Comparison of ENCODE assay signal across 12 cellular contexts in the genomic region with DNA sequence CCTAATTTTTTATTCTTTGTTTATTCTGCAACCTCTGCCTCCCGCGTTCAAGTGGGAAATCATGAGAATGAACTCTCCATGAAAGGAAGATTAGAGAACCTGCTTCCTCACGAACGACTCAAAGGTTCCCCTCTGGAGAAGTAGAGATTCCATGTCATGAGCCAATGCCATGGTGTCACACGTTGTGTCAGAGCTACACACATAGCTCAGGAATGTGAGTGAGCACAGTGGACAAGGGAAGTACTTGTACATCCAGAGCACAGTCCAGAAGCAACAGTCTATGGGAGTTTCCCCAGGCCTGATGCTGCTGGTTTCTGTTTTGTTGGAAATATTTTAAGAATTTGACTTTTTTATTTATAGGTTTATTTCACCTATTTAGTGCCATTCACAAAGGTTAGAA. TPM values are rescaled to one million over a fixed set of nuclear protein-coding genes. Genes with fewer than 3 reads are reported as not detected.
DNase-seq lines count a peak whose midpoint lies in the region; ATAC-seq, FAIRE-seq and TF ChIP-seq lines count a peak whose summit lies in the region.
"Had no signal": no experiment of that assay in that cellular context is flagged by ENCODE, and none has a peak within 500 bp of the region (broad histone marks: within the 10 kb centered on the region; RNA-seq: fewer than 3 reads in every experiment).

No MANE protein-coding gene starts in this region.

- in situ Hi-C loops in GM13977 (cut with MboI; ENCODE audit: low pct_unique_long_range_greater_than_20kb, low sequenced_read_pairs, unreplicated experiment): no loop called here

- peak; percentile 87 for DNase-seq in Daoy (ENCODE audit: low read depth)
- peak; percentile 81 for DNase-seq in RCC 7860 (ENCODE audit: low spot score)
- peak; percentile 24 for DNase-seq in myocyte (ENCODE audit: low read depth)
- no peak for DNase-seq in stimulated activated naive CD8-positive, alpha-beta T cell treated with anti-CD3 and anti-CD28 coated beads, Interleukin-15, Interleukin-2, amounts not matched to agents 100 U/mL and 50 U/mL, for 24 hours
- DNase-seq in GM13977 (ENCODE audit: low spot score): no peak
- DNase-seq in caudate nucleus (lab: John Stamatoyannopoulos, UW): no peak
- no peak for DNase-seq in NCI-H510A (lab: John Stamatoyannopoulos, UW)
- DNase-seq: activated CD4-positive, alpha-beta T cell treated with anti-CD3 and anti-CD28 coated beads, Interleukin-2, amount 50 U/mL, for 4 hours; activated naive CD8-positive, alpha-beta T cell treated with anti-CD3 and anti-CD28 coated beads for 36 hours; COR-L47; NCI-H2107 had no signal

- H3K27ac ChIP-seq in caudate nucleus (ENCODE audit: low read depth, low read length): no peak overlapping the region

- peak; percentile 86 for ATAC-seq in esophagus mucosa
- ATAC-seq in stimulated activated naive CD8-positive, alpha-beta T cell treated with anti-CD3 and anti-CD28 coated beads, Interleukin-15, Interleukin-2, amounts not matched to agents 100 U/mL and 50 U/mL, for 24 hours: no peak

- peak; percentile 33 for FAIRE-seq in RCC 7860 (lab: Jason Lieb, UNC)

- TF ChIP-seq CTCF in GM13977 (IDR thresholded peaks at IDR 0.05; ENCODE audit: extremely low read depth, insufficient read depth, missing control alignments): no peak

RNA-seq across cellular contexts. Expression of a gene that starts 26.8 kb away (rescaled TPM):
- 416 and 424 TPM in 2 replicates for total RNA-seq in Daoy (2014; rRNA removed; shearing (Covaris generic))
- 144 TPM for total RNA-seq in esophagus mucosa
- 224 and 234 TPM in 2 replicates for total RNA-seq in myocyte
- polyA plus RNA-seq in myocyte (2012): 135 TPM

Comparison
In these comparisons a context has a peak if more than half of its experiments do, and no peak if none do; other contexts are left out.
1. DNase-seq: peak in Daoy (single experiment), RCC 7860 (single experiment) and myocyte (single experiment); none in stimulated activated naive CD8-positive, alpha-beta T cell treated with anti-CD3 and anti-CD28 coated beads, Interleukin-15, Interleukin-2, amounts not matched to agents 100 U/mL and 50 U/mL, for 24 hours (single experiment), GM13977 (single experiment), caudate nucleus (0 of 61) and NCI-H510A (single experiment).